Comparison of ENCODE assay signal across 25 cellular contexts in genomic region chr16:18829221-18829620, GRCh38.
"Had no signal": no experiment of that assay in that cellular context is flagged by ENCODE, and none has a peak within 500 bp of the region (broad histone marks: within the 10 kb centered on the region; RNA-seq: fewer than 3 reads in every experiment).

No MANE protein-coding gene starts in this region.

- ATAC-seq: activated CD8-positive, alpha-beta T cell treated with anti-CD3 and anti-CD28 coated beads for 36 hours; activated naive CD4-positive, alpha-beta T cell treated with anti-CD3 and anti-CD28 coated beads, Interleukin-2, amount 50 U/mL, for 72 hours; activated T-cell treated with anti-CD3 and anti-CD28 coated beads, Interleukin-2, amount 50 U/mL, for 72 hours; body of pancreas; gastrocnemius medialis; left lung; naive thymus-derived CD8-positive, alpha-beta T cell; right cardiac atrium; WTC11 had no signal

- H3K4me1 ChIP-seq: adrenal gland, body of pancreas, gastrocnemius medialis, left lung, lower lobe of right lung, testis, transverse colon, uterus had no signal

- H3K4me3 ChIP-seq: adrenal gland, body of pancreas, gastrocnemius medialis, left lung, lower lobe of right lung, testis, transverse colon, uterus had no signal

- H3K27me3 Mint-ChIP-seq: activated CD8-positive, alpha-beta T cell treated with anti-CD3 and anti-CD28 coated beads for 36 hours; naive thymus-derived CD8-positive, alpha-beta T cell had no signal

- H3K36me3 ChIP-seq: uterus had no signal

- H3K9me3 ChIP-seq: adrenal gland, body of pancreas, gastrocnemius medialis, left lung, lower lobe of right lung, testis, transverse colon, uterus had no signal

- DNase-seq: activated CD4-positive, alpha-beta T cell treated with anti-CD3 and anti-CD28 coated beads for 48 hours; activated CD8-positive, alpha-beta T cell treated with anti-CD3 and anti-CD28 coated beads for 36 hours; activated naive CD4-positive, alpha-beta T cell; activated T-cell treated with anti-CD3 and anti-CD28 coated beads, Interleukin-2, amount 50 U/mL, for 72 hours; adrenal gland; aorta; body of pancreas; dermis blood vessel endothelial cell; effector CD4-positive, alpha-beta T cell; gastrocnemius medialis; glutamatergic neuron; left lung; lower lobe of right lung; mesenchymal stem cell; naive thymus-derived CD8-positive, alpha-beta T cell; posterior cingulate gyrus; right cardiac atrium; stimulated activated CD4-positive, alpha-beta T cell treated with anti-CD3 and anti-CD28 coated beads, Interleukin-2, amount 100 ng/mL, for 48 hours; stimulated activated naive CD4-positive, alpha-beta T cell treated with Interleukin-2 at 50 U/mL for 16 hours; T-helper 2 cell; testis; transverse colon; uterus had no signal

- H3K9me3 Mint-ChIP-seq: activated CD8-positive, alpha-beta T cell treated with anti-CD3 and anti-CD28 coated beads for 36 hours; activated naive CD4-positive, alpha-beta T cell treated with anti-CD3 and anti-CD28 coated beads, Interleukin-2, amount 50 U/mL, for 72 hours; activated T-cell treated with anti-CD3 and anti-CD28 coated beads, Interleukin-2, amount 50 U/mL, for 72 hours; naive thymus-derived CD8-positive, alpha-beta T cell; WTC11 had no signal

- H3K27ac ChIP-seq: adrenal gland, body of pancreas, gastrocnemius medialis, lower lobe of right lung, testis, transverse colon, uterus had no signal

- H3K27ac Mint-ChIP-seq: activated CD8-positive, alpha-beta T cell treated with anti-CD3 and anti-CD28 coated beads for 36 hours; activated T-cell treated with anti-CD3 and anti-CD28 coated beads, Interleukin-2, amount 50 U/mL, for 72 hours; WTC11 had no signal

- H3K4me3 Mint-ChIP-seq: activated CD8-positive, alpha-beta T cell treated with anti-CD3 and anti-CD28 coated beads for 36 hours; activated T-cell treated with anti-CD3 and anti-CD28 coated beads, Interleukin-2, amount 50 U/mL, for 72 hours; naive thymus-derived CD8-positive, alpha-beta T cell; WTC11 had no signal

- H3K27me3 ChIP-seq: adrenal gland, body of pancreas, gastrocnemius medialis, left lung, testis, transverse colon, uterus had no signal
